14 cellular contexts compared by ENCODE assay signal in the genomic region with DNA sequence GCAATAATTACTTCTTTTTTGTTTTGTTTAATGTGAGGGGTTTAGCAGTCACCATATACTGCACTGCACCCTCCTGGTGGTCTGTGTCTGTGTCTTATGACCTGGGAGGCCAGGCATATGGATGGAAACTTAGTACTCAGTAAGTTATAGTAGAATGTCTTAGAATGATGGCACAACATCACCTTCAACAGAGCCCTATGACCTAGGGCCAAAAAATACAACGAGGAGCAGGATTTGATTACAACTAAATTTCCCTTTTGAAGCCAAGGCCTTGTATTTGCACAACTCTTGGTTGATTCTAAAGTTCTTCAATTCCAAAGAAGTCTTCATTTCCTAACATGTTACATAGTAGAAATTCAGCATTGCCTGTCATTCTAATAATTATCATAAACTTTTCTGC.
"Had no signal": no experiment of that assay in that cellular context is flagged by ENCODE, and none has a peak within 500 bp of the region (broad histone marks: within the 10 kb centered on the region; RNA-seq: fewer than 3 reads in every experiment).

No MANE protein-coding gene starts in this region.

- ATAC-seq: activated CD4-positive, alpha-beta T cell treated with anti-CD3 and anti-CD28 coated beads for 36 hours; activated naive CD4-positive, alpha-beta T cell treated with anti-CD3 and anti-CD28 coated beads, Interleukin-2, amount 50 U/mL, for 72 hours; stimulated activated effector memory CD8-positive, alpha-beta T cell treated with anti-CD3 and anti-CD28 coated beads, Interleukin-12 subunit alpha, Interleukin-12 subunit beta, amount 100 ng/mL, for 72 hours had no signal

- DNase-seq: activated CD4-positive, alpha-beta T cell treated with anti-CD3 and anti-CD28 coated beads for 36 hours; activated CD4-positive, alpha-beta T cell treated with anti-CD3 and anti-CD28 coated beads, Interleukin-2, amount 50 U/mL, for 48 hours; activated gamma-delta T cell; effector CD8-positive, alpha-beta T cell; foreskin fibroblast; glutamatergic neuron; stimulated activated CD4-positive, alpha-beta T cell treated with anti-CD3 and anti-CD28 coated beads, Interleukin-4, amount 100 ng/mL, for 24 hours had no signal

- H3K4me1 Mint-ChIP-seq: activated CD4-positive, alpha-beta T cell treated with anti-CD3 and anti-CD28 coated beads for 36 hours; memory B cell; stimulated activated effector memory CD8-positive, alpha-beta T cell treated with anti-CD3 and anti-CD28 coated beads, Interleukin-12 subunit alpha, Interleukin-12 subunit beta, amount 100 ng/mL, for 72 hours had no signal

- H3K4me3 ChIP-seq: left lung, thoracic aorta had no signal

- H3K36me3 Mint-ChIP-seq: activated naive CD4-positive, alpha-beta T cell treated with anti-CD3 and anti-CD28 coated beads, Interleukin-2, amount 50 U/mL, for 72 hours; memory B cell; stimulated activated effector memory CD8-positive, alpha-beta T cell treated with anti-CD3 and anti-CD28 coated beads, Interleukin-12 subunit alpha, Interleukin-12 subunit beta, amount 100 ng/mL, for 72 hours had no signal

- H3K9me3 Mint-ChIP-seq: dendritic cell treated with granulocyte-macrophage colony-stimulating factor and Interleukin-4, amounts not matched to agents 40 ng/mL and 50 ng/mL, for 4 days had no signal

- H3K36me3 ChIP-seq: left lung, thoracic aorta had no signal

- H3K27me3 ChIP-seq: left lung had no signal

- H3K27ac Mint-ChIP-seq: activated CD4-positive, alpha-beta T cell treated with anti-CD3 and anti-CD28 coated beads for 36 hours; activated naive CD4-positive, alpha-beta T cell treated with anti-CD3 and anti-CD28 coated beads, Interleukin-2, amount 50 U/mL, for 72 hours; dendritic cell treated with granulocyte-macrophage colony-stimulating factor and Interleukin-4, amounts not matched to agents 40 ng/mL and 50 ng/mL, for 4 days; memory B cell; stimulated activated effector memory CD8-positive, alpha-beta T cell treated with anti-CD3 and anti-CD28 coated beads, Interleukin-12 subunit alpha, Interleukin-12 subunit beta, amount 100 ng/mL, for 72 hours had no signal

- H3K4me1 ChIP-seq: left lung had no signal

- H3K27me3 Mint-ChIP-seq: dendritic cell treated with granulocyte-macrophage colony-stimulating factor and Interleukin-4, amounts not matched to agents 40 ng/mL and 50 ng/mL, for 4 days; memory B cell; progenitor cell of endocrine pancreas had no signal

- H3K4me3 Mint-ChIP-seq: activated CD4-positive, alpha-beta T cell treated with anti-CD3 and anti-CD28 coated beads for 36 hours; dendritic cell treated with granulocyte-macrophage colony-stimulating factor and Interleukin-4, amounts not matched to agents 40 ng/mL and 50 ng/mL, for 4 days; memory B cell; stimulated activated effector memory CD8-positive, alpha-beta T cell treated with anti-CD3 and anti-CD28 coated beads, Interleukin-12 subunit alpha, Interleukin-12 subunit beta, amount 100 ng/mL, for 72 hours had no signal

- H3K9me3 ChIP-seq: thoracic aorta had no signal

- H3K27ac ChIP-seq: left lung, thoracic aorta had no signal
